Comparison of ENCODE assay signal across 9 cellular contexts in the genomic region with DNA sequence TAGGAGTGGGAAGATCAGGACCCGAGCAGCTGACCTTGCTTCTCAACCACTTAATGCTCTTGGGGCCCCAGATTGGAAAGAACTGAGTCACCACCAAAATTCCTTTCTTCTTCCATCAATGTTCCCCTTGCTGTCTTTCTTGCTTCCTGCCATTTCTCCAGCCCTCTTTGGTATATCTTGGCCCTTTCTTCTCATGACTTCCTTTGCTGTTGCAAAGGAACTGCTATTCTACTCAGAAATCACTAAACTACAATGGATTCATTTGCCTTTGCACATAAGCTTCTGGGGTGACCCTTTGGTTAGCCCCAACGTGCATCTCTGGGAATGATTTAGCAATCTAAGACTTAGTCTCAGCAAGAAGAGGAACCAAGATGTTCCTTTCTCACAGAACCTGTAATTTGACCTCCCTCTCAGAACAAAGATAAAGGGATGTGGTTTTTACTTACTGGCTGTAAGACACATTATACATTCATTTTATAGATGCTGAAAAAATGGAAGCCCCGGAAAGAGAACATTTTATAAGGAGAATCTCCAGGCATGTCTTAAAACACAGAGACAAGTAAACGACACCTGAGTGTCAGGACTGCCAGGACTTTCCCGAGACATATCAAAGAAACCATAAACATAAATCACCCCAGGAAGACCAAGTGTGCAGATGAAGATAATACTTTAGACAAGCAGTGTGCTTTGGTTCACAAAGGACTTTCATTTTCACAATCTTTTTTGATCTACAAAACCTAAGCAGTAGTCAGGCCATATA.
DNase-seq lines count a peak whose midpoint lies in the region; ATAC-seq and TF ChIP-seq lines count a peak whose summit lies in the region.
"Had no signal": no experiment of that assay in that cellular context is flagged by ENCODE, and none has a peak within 500 bp of the region (broad histone marks: within the 10 kb centered on the region; RNA-seq: fewer than 3 reads in every experiment).

No MANE protein-coding gene starts in this region.

- no peak overlapping the region for H2BK120ac ChIP-seq in H9 (ENCODE audit: low read depth, low read length, poor library complexity, severe bottlenecking)

- no peaks in the 10 kb centered on the region for H3K9me3 ChIP-seq in H9 (ENCODE audit: control insufficient read depth, low read depth, low read length)

- no peaks in the 10 kb centered on the region for H3K4me1 ChIP-seq in H9 (ENCODE audit: insufficient read depth, low read length)

- H4K91ac ChIP-seq in H9 (ENCODE audit: insufficient read length, low read depth, low read length) = no peak overlapping the region

- peaks cover 8 to 24% of the 10 kb centered on the region in 2 donors for H3K4me1 Mint-ChIP-seq in effector memory CD8-positive, alpha-beta T cell (ENCODE audit: low read depth in 2 of 2)
- H3K4me1 Mint-ChIP-seq in H9 = no peaks in the 10 kb centered on the region

- H3K4ac ChIP-seq in H9 (ENCODE audit: low read depth, low read length) = no peak overlapping the region

- H3K23ac ChIP-seq in H9 (ENCODE audit: insufficient read length, low read depth, low read length) = no peak overlapping the region

- H3K23me2 ChIP-seq in H9 (ENCODE audit: insufficient read length, low read depth, low read length, poor library complexity, severe bottlenecking) = no peaks in the 10 kb centered on the region

- no peaks in the 10 kb centered on the region for H3K79me2 ChIP-seq in H9 (ENCODE audit: insufficient read depth, low read length)

- no peak overlapping the region for H3K27ac ChIP-seq in H9 (ENCODE audit: insufficient read length, low read depth, low read length)
- H3K27ac ChIP-seq: cardiac muscle cell had no signal

- ATAC-seq in GM21529 (IDR thresholded peaks at IDR 0.05; ENCODE audit: unreplicated experiment) = peak; percentile 87
- peak; percentile 75 for ATAC-seq in effector memory CD8-positive, alpha-beta T cell (replicated peaks)

- no peak overlapping the region for H3T11ph ChIP-seq in H9 (ENCODE audit: low read length)

- no peak overlapping the region for H2BK5ac ChIP-seq in H9 (ENCODE audit: insufficient read length, low read length)

- H3K27me3 ChIP-seq in H9 (ENCODE audit: insufficient read depth, low read length) = no peaks in the 10 kb centered on the region
- H3K27me3 ChIP-seq: cardiac muscle cell had no signal

- H2AFZ ChIP-seq in H9 (ENCODE audit: low read length) = no peak overlapping the region

- DNase-seq in GF-D8 (lab: John Stamatoyannopoulos, UW) = peak; percentile 47
- DNase-seq in Kasumi-1 (lab: John Stamatoyannopoulos, UW) = peak; percentile 87 to 92
- no peak for DNase-seq in effector memory CD8-positive, alpha-beta T cell
- DNase-seq in NCI-H146 treated with DMSO at 0.1 percent for 48 hours (lab: John Stamatoyannopoulos, UW; ENCODE audit: unreplicated experiment) = no peak
- DNase-seq in H9 = no peak
- DNase-seq in NCI-H774 (lab: John Stamatoyannopoulos, UW) = no peak
- no peak for DNase-seq in NCI-H2081 (lab: John Stamatoyannopoulos, UW)

- H3K14ac ChIP-seq in H9 (ENCODE audit: insufficient read depth, low read length) = no peak overlapping the region

- H3K27me3 Mint-ChIP-seq in effector memory CD8-positive, alpha-beta T cell = no peaks in the 10 kb centered on the region
- no peaks in the 10 kb centered on the region for H3K27me3 Mint-ChIP-seq in H9 (ENCODE audit: low read depth)

- no peaks in the 10 kb centered on the region for H4K20me1 ChIP-seq in H9 (ENCODE audit: control insufficient read depth, insufficient read depth, insufficient read length)

- H3K4me2 ChIP-seq in H9 (ENCODE audit: insufficient read depth, insufficient read length, low read length) = no peak overlapping the region

- H3K9ac ChIP-seq in H9 (ENCODE audit: extremely low read depth, insufficient read length, low read length) = no peak overlapping the region

- H3K36me3 Mint-ChIP-seq in effector memory CD8-positive, alpha-beta T cell (ENCODE audit: insufficient read depth) = peaks cover 4% of the 10 kb centered on the region
- no peaks in the 10 kb centered on the region for H3K36me3 Mint-ChIP-seq in H9 (ENCODE audit: insufficient read depth in 1 of 3, low read depth in 3 of 3)

- no CpG with 5 or more reads among the region's 5 CpGs for WGBS in H9 (ENCODE audit: extremely low coverage, insufficient read length, low lambda C conversion rate)

- H4K8ac ChIP-seq in H9 (replicated peaks; ENCODE audit: insufficient read length, low read depth, low read length) = no peak overlapping the region

- H3K18ac ChIP-seq in H9 (ENCODE audit: insufficient read length, low read depth, low read length) = no peak overlapping the region

- no peak overlapping the region for H2BK12ac ChIP-seq in H9 (ENCODE audit: insufficient read length, low read depth, low read length)

- H2BK15ac ChIP-seq in H9 (ENCODE audit: low read depth, low read length) = no peak overlapping the region

- TF ChIP-seq CTCF in H9 (conservative IDR thresholded peaks at IDR 0.05) = no peak

- peaks cover 0 to 1% of the 10 kb centered on the region in 2 donors for H3K9me3 Mint-ChIP-seq in effector memory CD8-positive, alpha-beta T cell
- H3K9me3 Mint-ChIP-seq in H9 = no peaks in the 10 kb centered on the region; a peak in 1 of 5 replicates

- no peak overlapping the region for H2AK5ac ChIP-seq in H9 (ENCODE audit: insufficient read length, low read length)

- H2BK20ac ChIP-seq in H9 (ENCODE audit: low read depth, low read length, poor library complexity, severe bottlenecking) = no peak overlapping the region

- no peak overlapping the region for H3K56ac ChIP-seq in H9 (ENCODE audit: insufficient read length, low read depth, low read length)

- peak overlapping the region; percentile 84 to 97 for H3K27ac Mint-ChIP-seq in effector memory CD8-positive, alpha-beta T cell
- H3K27ac Mint-ChIP-seq in H9 = no peak overlapping the region

- H3K79me1 ChIP-seq in H9 (ENCODE audit: insufficient read depth, low read depth, low read length, poor library complexity, severe bottlenecking) = no peaks in the 10 kb centered on the region

- peak overlapping the region; percentile 18 to 73 for H3K4me3 Mint-ChIP-seq in effector memory CD8-positive, alpha-beta T cell
- H3K4me3 Mint-ChIP-seq in H9 = no peak overlapping the region

- no peak overlapping the region for H4K5ac ChIP-seq in H9 (ENCODE audit: insufficient read length, low read depth, low read length)

Comparison
In these comparisons a context has a peak if more than half of its experiments do, and no peak if none do; other contexts are left out.
1. DNase-seq: peak in GF-D8 (single experiment) and Kasumi-1 (2 of 2); none in effector memory CD8-positive, alpha-beta T cell (0 of 3), NCI-H146 treated with DMSO at 0.1 percent for 48 hours (single experiment), H9 (single experiment), NCI-H774 (single experiment) and NCI-H2081 (0 of 2).
2. H3K27ac Mint-ChIP-seq: peak in effector memory CD8-positive, alpha-beta T cell (2 of 2); none in H9 (0 of 3).
3. H3K4me3 Mint-ChIP-seq: peak in effector memory CD8-positive, alpha-beta T cell (2 of 2); none in H9 (0 of 2).